In the genomic region with DNA sequence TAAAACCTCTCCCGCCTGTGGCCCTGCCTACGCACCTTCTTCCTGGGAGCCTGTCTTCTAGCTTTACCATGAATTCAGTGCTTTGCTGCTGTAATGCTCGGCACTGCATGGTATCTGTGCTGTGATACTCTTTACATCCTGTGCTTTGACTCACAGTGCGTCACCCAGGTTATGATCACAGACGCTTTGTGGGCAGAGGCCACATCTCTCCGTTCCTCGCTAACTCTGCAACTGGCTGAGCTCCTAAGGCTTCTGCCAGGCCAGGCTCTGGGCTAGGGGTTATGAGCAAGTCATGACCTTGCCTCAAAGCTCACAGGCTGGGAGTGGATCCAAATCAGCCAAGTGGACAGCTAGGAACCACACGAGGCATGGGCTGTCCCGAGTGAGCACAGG, we compare ENCODE assay signal across 8 cellular contexts.
A peak's percentile ranks its signal among the peaks of the same experiment; 100 is the strongest.
DNase-seq lines count a peak whose midpoint lies in the region; ATAC-seq and TF ChIP-seq lines count a peak whose summit lies in the region.

No MANE protein-coding gene starts in this region.

- peaks cover 8% of the 10 kb centered on the region for H3K4me1 Mint-ChIP-seq in activated naive CD8-positive, alpha-beta T cell (ENCODE audit: low read depth)
- peaks cover 44% of the 10 kb centered on the region for H3K4me1 Mint-ChIP-seq in nephron progenitor cell

- no peak overlapping the region for H3K4me3 Mint-ChIP-seq in activated naive CD8-positive, alpha-beta T cell
- H3K4me3 Mint-ChIP-seq in nephron progenitor cell = no peak overlapping the region

- H3K9me3 Mint-ChIP-seq in activated naive CD8-positive, alpha-beta T cell (ENCODE audit: low read depth) = no peaks in the 10 kb centered on the region
- no peaks in the 10 kb centered on the region for H3K9me3 Mint-ChIP-seq in nephron progenitor cell

- ATAC-seq in HG02981 (IDR thresholded peaks at IDR 0.05; ENCODE audit: unreplicated experiment) (no peak), GM18873 (IDR thresholded peaks at IDR 0.05; ENCODE audit: low FRiP score, unreplicated experiment) (no peak)

- no peak for TF ChIP-seq CTCF in nephron progenitor cell (IDR thresholded peaks at IDR 0.05)

- H3K27me3 Mint-ChIP-seq in activated naive CD8-positive, alpha-beta T cell = no peaks in the 10 kb centered on the region
- peaks cover 19% of the 10 kb centered on the region for H3K27me3 Mint-ChIP-seq in nephron progenitor cell (ENCODE audit: low read depth, poor library complexity)

- DNase-seq in ACHN (peak; percentile 88), T-helper 1 cell (peak in 3 of 5 donors; percentile 33 to 82 (median 35)), nephron progenitor cell (no peak), epidermal melanocyte (ENCODE audit: insufficient read length, low spot score) (no peak), CD1c-positive myeloid dendritic cell (ENCODE audit: extremely low spot score) (no peak)

- peak overlapping the region; percentile 81 for H3K27ac Mint-ChIP-seq in activated naive CD8-positive, alpha-beta T cell
- H3K27ac Mint-ChIP-seq in nephron progenitor cell = peak overlapping the region; percentile 93

- in situ Hi-C loops in ACHN (cut with HindIII; ENCODE audit: low pct_ligation_motif_present, low pct_unique_long_range_greater_than_20kb, low sequenced_read_pairs) = no loop called here

- H3K36me3 Mint-ChIP-seq in activated naive CD8-positive, alpha-beta T cell = no peaks in the 10 kb centered on the region
- no peaks in the 10 kb centered on the region for H3K36me3 Mint-ChIP-seq in nephron progenitor cell (ENCODE audit: low read depth)

Comparison
In these comparisons a context has a peak if more than half of its experiments do, and no peak if none do; other contexts are left out.
1. DNase-seq: peak in ACHN (single experiment) and T-helper 1 cell (3 of 5); none in nephron progenitor cell (single experiment), epidermal melanocyte (single experiment) and CD1c-positive myeloid dendritic cell (single experiment).